ENCODE assay signal across 8 cellular contexts in the genomic region with DNA sequence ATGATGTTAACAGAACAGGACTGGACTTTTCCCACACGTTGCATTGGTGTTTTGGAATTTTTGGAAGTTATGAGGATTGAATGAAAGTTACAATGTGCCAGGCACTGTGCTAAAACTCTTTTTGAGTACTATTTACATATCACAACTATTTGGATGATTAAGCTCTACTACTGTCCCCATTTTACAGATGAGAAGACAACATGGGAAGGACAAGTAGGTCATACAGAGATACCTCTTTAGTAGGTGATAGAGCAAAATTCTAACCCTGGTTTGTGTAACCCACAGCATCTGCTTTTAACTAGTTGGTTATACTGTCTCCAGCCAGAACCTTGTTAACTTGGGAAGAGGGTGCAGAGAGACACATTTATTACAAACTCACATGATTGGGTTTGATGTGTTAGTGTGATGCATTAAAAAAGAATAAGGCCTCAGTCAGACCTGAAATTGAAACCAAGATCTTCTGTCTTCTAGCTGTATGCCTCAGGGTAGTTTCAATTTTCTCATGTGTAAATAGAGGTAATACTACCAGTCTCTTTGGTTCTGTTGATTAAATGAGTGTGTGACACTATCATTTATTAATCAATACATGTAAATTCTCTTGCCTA. TPM values are rescaled to one million over a fixed set of nuclear protein-coding genes. Genes with fewer than 3 reads are reported as not detected.
DNase-seq lines count a peak whose midpoint lies in the region; ATAC-seq and TF ChIP-seq lines count a peak whose summit lies in the region.

No MANE protein-coding gene starts in this region.

- no peak overlapping the region for H3K27ac ChIP-seq in HUES64 (ENCODE audit: low read depth, low read length)

- peaks cover 49% of the 10 kb centered on the region for H3K36me3 ChIP-seq in HUES64 (ENCODE audit: insufficient read depth, low read length)

- H3K4me3 Mint-ChIP-seq in Calu3 (ENCODE audit: low read depth, unreplicated experiment) (peak overlapping the region; percentile 79), type B pancreatic cell (no peak overlapping the region)
- H3K4me3 Mint-ChIP-seq in activated T-cell treated with anti-CD3 and anti-CD28 coated beads, Interleukin-2, amount 50 U/mL, for 72 hours, result no peak overlapping the region

- no peaks in the 10 kb centered on the region; the same call in 1 of the 2 replicates for H3K4me1 ChIP-seq in HUES64 (ENCODE audit: insufficient read depth, low read length)

- intact Hi-C loops in Calu3 (cut with micrococcal nuclease; ENCODE audit: unreplicated experiment), result no loop called here

- no peak for DNase-seq in Calu3
- DNase-seq in GM20000 (ENCODE audit: low spot score), result peak; percentile 33
- DNase-seq in fibroblast of the aortic adventitia (ENCODE audit: low read depth), result no peak
- no peak for DNase-seq in type B pancreatic cell (ENCODE audit: extremely low spot score, unreplicated experiment)
- DNase-seq in EL, result no peak
- DNase-seq in activated T-cell treated with anti-CD3 and anti-CD28 coated beads, Interleukin-2, amount 50 U/mL, for 72 hours, result no peak
- DNase-seq in SKM-1 treated with dmso at 0.1 percent for 144 hours (lab: John Stamatoyannopoulos, UW; ENCODE audit: unreplicated experiment), result no peak

- BruUV-seq in Calu3 (replicated peaks; lab: Mats Ljungman, UMichigan), result no TSS peak

- H3K36me3 Mint-ChIP-seq in Calu3 (ENCODE audit: insufficient read depth, unreplicated experiment) (peaks cover 29% of the 10 kb centered on the region), type B pancreatic cell (peaks cover 20% of the 10 kb centered on the region)
- peaks cover 1 to 4% of the 10 kb centered on the region in 2 donors for H3K36me3 Mint-ChIP-seq in activated T-cell treated with anti-CD3 and anti-CD28 coated beads, Interleukin-2, amount 50 U/mL, for 72 hours (ENCODE audit: insufficient read depth in 2 of 2)

- H3K4me1 Mint-ChIP-seq in Calu3 (ENCODE audit: low read depth, unreplicated experiment) (no peaks in the 10 kb centered on the region), type B pancreatic cell (ENCODE audit: unreplicated experiment) (peaks cover 7% of the 10 kb centered on the region)
- H3K4me1 Mint-ChIP-seq in activated T-cell treated with anti-CD3 and anti-CD28 coated beads, Interleukin-2, amount 50 U/mL, for 72 hours (ENCODE audit: low read depth), result peaks cover 10% of the 10 kb centered on the region

- ATAC-seq in activated T-cell treated with anti-CD3 and anti-CD28 coated beads, Interleukin-2, amount 50 U/mL, for 72 hours (replicated peaks in 1 of 2), result no peak

- TF ChIP-seq CTCF in Calu3 (IDR thresholded peaks at IDR 0.05; ENCODE audit: unreplicated experiment) (no peak), GM20000 (IDR thresholded peaks at IDR 0.05; ENCODE audit: extremely low read depth, missing control alignments) (no peak), fibroblast of the aortic adventitia (IDR thresholded peaks at IDR 0.05; ENCODE audit: insufficient read depth, low read length) (no peak), type B pancreatic cell (conservative IDR thresholded peaks at IDR 0.05) (no peak)

- H3K4me3 ChIP-seq in HUES64 (ENCODE audit: low read length), result peak overlapping the region; percentile 79
- H3K4me3 ChIP-seq in fibroblast of the aortic adventitia (ENCODE audit: low read depth, low read length), result peak overlapping the region; percentile 51

- CTCF ChIA-PET in Calu3 (lab: Charles Lee), result no interaction called here

- H3K9me3 ChIP-seq in HUES64 (ENCODE audit: insufficient read depth, low read depth, low read length), result no peaks in the 10 kb centered on the region

- no peaks in the 10 kb centered on the region for H3K27me3 Mint-ChIP-seq in Calu3 (ENCODE audit: unreplicated experiment)
- peaks cover 3% of the 10 kb centered on the region for H3K27me3 Mint-ChIP-seq in type B pancreatic cell
- no peaks in the 10 kb centered on the region for H3K27me3 Mint-ChIP-seq in activated T-cell treated with anti-CD3 and anti-CD28 coated beads, Interleukin-2, amount 50 U/mL, for 72 hours (ENCODE audit: low read depth)

- H3K9ac ChIP-seq in HUES64 (ENCODE audit: low read depth, low read length), result no peak overlapping the region

- H3K27me3 ChIP-seq in HUES64 (ENCODE audit: insufficient read depth, low read length), result no peaks in the 10 kb centered on the region

- WGBS in HUES64, result 86% methylated on average over 1 of the region's 1 CpG

- H3K27ac Mint-ChIP-seq in Calu3 (ENCODE audit: unreplicated experiment) (peak overlapping the region; percentile 80), type B pancreatic cell (peak overlapping the region; percentile 58)
- no peak overlapping the region for H3K27ac Mint-ChIP-seq in activated T-cell treated with anti-CD3 and anti-CD28 coated beads, Interleukin-2, amount 50 U/mL, for 72 hours

- H3K9me3 Mint-ChIP-seq in Calu3 (ENCODE audit: low read depth, unreplicated experiment) (no peaks in the 10 kb centered on the region), type B pancreatic cell (no peaks in the 10 kb centered on the region)
- no peaks in the 10 kb centered on the region for H3K9me3 Mint-ChIP-seq in activated T-cell treated with anti-CD3 and anti-CD28 coated beads, Interleukin-2, amount 50 U/mL, for 72 hours

RNA-seq across cellular contexts. Expression of a gene that starts 1.4 kb away (rescaled TPM):
- 118 and 138 TPM in 2 replicates for total RNA-seq in Calu3 (2022)
- 261 TPM for polyA plus RNA-seq in HUES64 (2013, experiment 1 of 2)
- 297 TPM for polyA plus RNA-seq in HUES64 (2013, experiment 2 of 2)
- total RNA-seq in fibroblast of the aortic adventitia (ENCODE audit: low replicate concordance), result 5.6 and 64.1 TPM in 2 replicates
- total RNA-seq in type B pancreatic cell (ENCODE audit: low replicate concordance), result 129 and 171 TPM in 2 replicates
- total RNA-seq in activated T-cell treated with anti-CD3 and anti-CD28 coated beads, Interleukin-2, amount 50 U/mL, for 72 hours, result 100 to 1,000 TPM in 1 of 2 donors, 10 to 100 TPM in 1; 97.1 to 106 TPM
